In genomic region chrX:102155806-102156179, GRCh38 we compare ENCODE assay signal across 8 cellular contexts. TPM values are rescaled to one million over a fixed set of nuclear protein-coding genes. Genes with fewer than 3 reads are reported as not detected.
DNase-seq lines count a peak whose midpoint lies in the region; ATAC-seq and TF ChIP-seq lines count a peak whose summit lies in the region.

Gene BEX5, minus strand, starts transcription at chrX:102155977. Its CDS starts 1,712 bp downstream, at chrX:102154265.

- CTCF ChIA-PET in Panc1 (lab: Charles Lee) = interaction anchor here (0.7 kb wide), 1 partner anchor 91 kb away, joined by 8 read pairs; no protein-coding TSS in a partner anchor

- DNase-seq in Panc1 (ENCODE audit: low read depth, low spot score) = no peak
- peak; percentile 28 for DNase-seq in left ventricle myocardium inferior
- DNase-seq in progenitor cell of endocrine pancreas (ENCODE audit: low spot score, unreplicated experiment) = peak; percentile 42
- no peak for DNase-seq in NK-92 treated with Interleukin-12 subunit alpha and Interleukin-12 subunit beta, amount 100 ng/mL, for 24 hours (lab: John Stamatoyannopoulos, UW)

- peaks cover 11% of the 10 kb centered on the region for H3K27me3 ChIP-seq in Panc1 (ENCODE audit: control insufficient read depth, insufficient read depth, low read length)
- no peaks in the 10 kb centered on the region for H3K27me3 ChIP-seq in left ventricle myocardium inferior (ENCODE audit: low read depth)

- BruUV-seq in Panc1 (replicated peaks; lab: Mats Ljungman, UMichigan) = no TSS peak

- ATAC-seq in GM19025 (IDR thresholded peaks at IDR 0.05; ENCODE audit: low read depth, unreplicated experiment) (peak; percentile 95), HG03439 (IDR thresholded peaks at IDR 0.05; ENCODE audit: unreplicated experiment) (peak; percentile 97), Panc1 (peak; percentile 89)

- H3K27ac ChIP-seq in 22Rv1 (peak within 1 kb of the TSS; percentile 56), Panc1 (ENCODE audit: low read length) (no peak within 1 kb of the TSS), left ventricle myocardium inferior (replicated peaks) (no peak within 1 kb of the TSS)

- H3K27ac Mint-ChIP-seq in activated naive CD4-positive, alpha-beta T cell treated with anti-CD3 and anti-CD28 coated beads, Interleukin-2, amount 50 U/mL, for 24 hours = peak within 1 kb of the TSS; percentile 93
- H3K27ac Mint-ChIP-seq in progenitor cell of endocrine pancreas = peak within 1 kb of the TSS; percentile 99

- H3K4me3 ChIP-seq in Panc1 (ENCODE audit: low read depth in 2 of 2, low read length in 2 of 2) (peak within 1 kb of the TSS; percentile 13 to 66), left ventricle myocardium inferior (peak within 1 kb of the TSS; percentile 63)

- H3K4me1 ChIP-seq in Panc1 (ENCODE audit: control insufficient read depth, insufficient read depth, low read length) (peaks cover 2% of the 10 kb centered on the region; the same call in 1 of the 2 replicates), left ventricle myocardium inferior (peaks cover 4% of the 10 kb centered on the region)

- no peaks in the 10 kb centered on the region for H3K27me3 Mint-ChIP-seq in activated naive CD4-positive, alpha-beta T cell treated with anti-CD3 and anti-CD28 coated beads, Interleukin-2, amount 50 U/mL, for 24 hours
- no peaks in the 10 kb centered on the region for H3K27me3 Mint-ChIP-seq in progenitor cell of endocrine pancreas

- TF ChIP-seq CTCF in 22Rv1 (IDR thresholded peaks at IDR 0.05) (no peak), Panc1 (IDR thresholded peaks at IDR 0.05) (no peak), left ventricle myocardium inferior (IDR thresholded peaks at IDR 0.05; ENCODE audit: borderline replicate concordance) (no peak), progenitor cell of endocrine pancreas (IDR thresholded peaks at IDR 0.05; ENCODE audit: unreplicated experiment) (no peak)

- no peaks in the 10 kb centered on the region for H3K36me3 Mint-ChIP-seq in activated naive CD4-positive, alpha-beta T cell treated with anti-CD3 and anti-CD28 coated beads, Interleukin-2, amount 50 U/mL, for 24 hours
- H3K36me3 Mint-ChIP-seq in progenitor cell of endocrine pancreas (ENCODE audit: insufficient read depth) = peaks cover 6% of the 10 kb centered on the region

- in situ Hi-C loops in Panc1 (cut with HindIII; ENCODE audit: low pct_unique_long_range_greater_than_20kb, low sequenced_read_pairs) = no loop called here

- H3K36me3 ChIP-seq in Panc1 (ENCODE audit: control insufficient read depth, insufficient read depth, low read length) (no peaks in the 10 kb centered on the region), left ventricle myocardium inferior (no peaks in the 10 kb centered on the region)

- H3K4me3 Mint-ChIP-seq in activated naive CD4-positive, alpha-beta T cell treated with anti-CD3 and anti-CD28 coated beads, Interleukin-2, amount 50 U/mL, for 24 hours = peak within 1 kb of the TSS; percentile 98
- peak within 1 kb of the TSS; percentile 97 for H3K4me3 Mint-ChIP-seq in progenitor cell of endocrine pancreas (ENCODE audit: low read depth)

- H3K9me3 ChIP-seq in Panc1 (ENCODE audit: control insufficient read depth, insufficient read depth, low read depth, low read length) = no peaks in the 10 kb centered on the region
- H3K9me3 ChIP-seq in left ventricle myocardium inferior (replicated peaks) = no peaks in the 10 kb centered on the region

- no peaks in the 10 kb centered on the region for H3K9me3 Mint-ChIP-seq in activated naive CD4-positive, alpha-beta T cell treated with anti-CD3 and anti-CD28 coated beads, Interleukin-2, amount 50 U/mL, for 24 hours
- peaks cover 13% of the 10 kb centered on the region for H3K9me3 Mint-ChIP-seq in progenitor cell of endocrine pancreas (ENCODE audit: low read depth)

- peaks cover 18% of the 10 kb centered on the region for H3K4me1 Mint-ChIP-seq in activated naive CD4-positive, alpha-beta T cell treated with anti-CD3 and anti-CD28 coated beads, Interleukin-2, amount 50 U/mL, for 24 hours
- peaks cover 10% of the 10 kb centered on the region for H3K4me1 Mint-ChIP-seq in progenitor cell of endocrine pancreas (ENCODE audit: low read depth)

- intact Hi-C loops in Panc1 (cut with micrococcal nuclease; ENCODE audit: unreplicated experiment) (no loop called here), left ventricle myocardium inferior (cut with micrococcal nuclease) (no loop called here)

- POLR2A ChIA-PET in Panc1 (lab: Charles Lee) = no interaction called here

RNA-seq across cellular contexts. Expression of gene BEX5, which starts in this region (rescaled TPM):
- total RNA-seq in Panc1 (2021; ENCODE audit: unreplicated experiment) (0.21 TPM), left ventricle myocardium inferior (0.99 TPM), progenitor cell of endocrine pancreas (24.0 and 26.8 TPM in 2 replicates)
- not detected for polyA plus RNA-seq in Panc1 (2012; ENCODE audit: insufficient read length)

Comparison
In these comparisons a context has a peak if more than half of its experiments do, and no peak if none do; other contexts are left out.
1. RNA of gene BEX5 (total RNA-seq): 24.0 to 26.8 TPM in progenitor cell of endocrine pancreas; 0.99 TPM in left ventricle myocardium inferior (single experiment) and 0.21 TPM in Panc1 (single experiment); every median in the first group is over 10 times any median in the second.
2. Peak in ATAC-seq and H3K4me3 ChIP-seq in Panc1; RNA of the gene not detected or under 1 TPM.
3. Peak in DNase-seq and H3K4me3 ChIP-seq in left ventricle myocardium inferior; RNA of the gene not detected or under 1 TPM.
4. Peak in every context shown above with its lines, with median percentiles within 50 percentile points of each other: ATAC-seq.